ENCODE assay signal across 8 cellular contexts in the genomic region with DNA sequence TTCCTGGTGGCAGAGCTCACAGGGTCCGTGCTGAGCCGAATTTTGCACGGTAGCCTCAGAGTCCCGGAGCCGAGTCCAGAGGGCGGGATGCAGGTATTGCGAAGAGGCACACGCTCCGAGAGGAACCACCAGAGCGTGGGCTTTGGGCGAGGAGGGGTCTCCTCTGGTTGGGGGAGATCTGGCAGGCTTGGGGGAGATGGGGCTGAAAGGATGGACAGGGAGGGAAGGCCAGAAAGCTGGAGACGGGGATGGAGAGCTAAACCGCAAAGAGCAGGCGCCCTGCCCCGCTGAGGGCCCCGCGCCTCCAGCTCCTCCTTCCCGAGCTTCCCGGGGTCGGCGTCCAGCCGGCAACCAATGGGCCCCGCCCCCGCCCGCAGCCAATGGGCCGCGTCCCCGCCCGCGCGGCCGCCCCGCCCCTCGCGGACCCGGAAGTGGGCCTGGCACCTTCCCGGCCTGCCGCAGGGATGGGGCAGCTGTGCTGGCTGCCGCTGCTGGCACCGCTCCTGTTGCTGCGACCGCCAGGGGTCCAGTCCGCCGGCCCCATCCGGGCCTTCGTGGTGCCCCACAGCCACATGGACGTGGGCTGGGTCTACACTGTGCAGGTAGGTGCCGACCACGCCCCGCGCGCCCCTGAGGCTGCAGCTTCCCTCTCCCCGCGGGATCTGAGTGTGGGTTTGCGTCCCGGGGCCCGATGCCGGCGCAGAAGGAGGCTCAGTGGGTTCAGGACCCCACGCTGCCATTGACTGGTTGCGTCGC. TPM values are rescaled to one million over a fixed set of nuclear protein-coding genes. Genes with fewer than 3 reads are reported as not detected.
DNase-seq lines count a peak whose midpoint lies in the region; ATAC-seq and TF ChIP-seq lines count a peak whose summit lies in the region.

Gene MAN2B2, plus strand, starts transcription at position 443 of the 756 bp plus-strand sequence. Its CDS starts 22 bp downstream, at position 465.

- H3K9me3 ChIP-seq in HUES6 (ENCODE audit: control insufficient read depth, insufficient read depth, low read depth, low read length) (no peaks in the 10 kb centered on the region), PC-3 (ENCODE audit: low read length) (no peaks in the 10 kb centered on the region), esophagus muscularis mucosa (no peaks in the 10 kb centered on the region)

- TF ChIP-seq POLR2A in esophagus muscularis mucosa (IDR thresholded peaks at IDR 0.05; ENCODE audit: low read depth) = peak; percentile 15

- POLR2A ChIA-PET in PC-3 (lab: Charles Lee; ENCODE audit: unreplicated experiment) = interaction anchor here (0.6 kb wide), 2 partner anchors 99 to 251 kb away, joined by 3 to 6 read pairs; a partner anchor contains a TSS

- H3K9ac ChIP-seq in HUES6 (ENCODE audit: low read length) (peak within 1 kb of the TSS; percentile 65), PC-3 (ENCODE audit: low read length) (peak within 1 kb of the TSS; percentile 64)

- H3K9me3 Mint-ChIP-seq in activated T-cell treated with anti-CD3 and anti-CD28 coated beads, Interleukin-2, amount 50 U/mL, for 4 hours = no peaks in the 10 kb centered on the region

- peak within 1 kb of the TSS; percentile 96 for H3K4me2 ChIP-seq in PC-3 (ENCODE audit: low read length)

- no peak for TF ChIP-seq EP300 in esophagus muscularis mucosa (IDR thresholded peaks at IDR 0.05)

- H3K79me2 ChIP-seq in PC-3 (ENCODE audit: low read length) = no peaks in the 10 kb centered on the region

- H3K27me3 Mint-ChIP-seq in activated T-cell treated with anti-CD3 and anti-CD28 coated beads, Interleukin-2, amount 50 U/mL, for 4 hours (ENCODE audit: low read depth) = no peaks in the 10 kb centered on the region

- H3K4me3 ChIP-seq in HUES6 (ENCODE audit: low read depth, low read length) (peak within 1 kb of the TSS; percentile 94), PC-3 (ENCODE audit: low read length) (peak within 1 kb of the TSS; percentile 80), esophagus muscularis mucosa (peak within 1 kb of the TSS; percentile 71 to 95 (median 82))

- H3K4me3 Mint-ChIP-seq in activated T-cell treated with anti-CD3 and anti-CD28 coated beads, Interleukin-2, amount 50 U/mL, for 4 hours = peak within 1 kb of the TSS; percentile 85

- peak within 1 kb of the TSS; percentile 95 for H2AFZ ChIP-seq in PC-3 (ENCODE audit: low read length)

- H3K36me3 Mint-ChIP-seq in activated T-cell treated with anti-CD3 and anti-CD28 coated beads, Interleukin-2, amount 50 U/mL, for 4 hours (ENCODE audit: insufficient read depth) = peaks cover 13% of the 10 kb centered on the region

- H3K27ac ChIP-seq in HUES6 (ENCODE audit: low read depth, low read length) (no peak within 1 kb of the TSS), PC-3 (ENCODE audit: low read length) (no peak within 1 kb of the TSS), esophagus muscularis mucosa (replicated peaks in 1 of 4) (peak within 1 kb of the TSS; percentile 69 to 82 (median 78))

- peaks cover 8% of the 10 kb centered on the region for H3K4me1 Mint-ChIP-seq in activated T-cell treated with anti-CD3 and anti-CD28 coated beads, Interleukin-2, amount 50 U/mL, for 4 hours (ENCODE audit: low read depth)

- BruUV-seq in PC-3 (replicated peaks; lab: Mats Ljungman, UMichigan) = no TSS peak

- H3K4me1 ChIP-seq in HUES6 (ENCODE audit: control insufficient read depth, insufficient read depth, low read length) (peaks cover 5% of the 10 kb centered on the region), PC-3 (ENCODE audit: insufficient read depth, low read length) (peaks cover 20% of the 10 kb centered on the region), esophagus muscularis mucosa (peaks cover 13 to 29% (median 23%) of the 10 kb centered on the region in 4 donors)

- H3K36me3 ChIP-seq in HUES6 (ENCODE audit: control insufficient read depth, insufficient read depth, low read length) (peaks cover 17% of the 10 kb centered on the region), PC-3 (ENCODE audit: low read depth, low read length) (peaks cover 3% of the 10 kb centered on the region), esophagus muscularis mucosa (peaks cover 5 to 37% (median 26%) of the 10 kb centered on the region in 4 donors)

- TF ChIP-seq CTCF in PC-3 (conservative IDR thresholded peaks at IDR 0.05; ENCODE audit: low read depth, low read length) (no peak), esophagus muscularis mucosa (IDR thresholded peaks at IDR 0.05) (peak in 1 of 3 experiments; percentile 5)

- H3F3A ChIP-seq in PC-3 (ENCODE audit: low read length, unreplicated experiment) = no peaks in the 10 kb centered on the region

- no peaks in the 10 kb centered on the region for H3K9me2 ChIP-seq in PC-3 (replicated peaks; ENCODE audit: low read length)

- no peaks in the 10 kb centered on the region for H4K20me1 ChIP-seq in PC-3 (ENCODE audit: low read length)

- peaks cover 42% of the 10 kb centered on the region for H3K27me3 ChIP-seq in HUES6 (ENCODE audit: control insufficient read depth, insufficient read depth, low read length)
- no peaks in the 10 kb centered on the region for H3K27me3 ChIP-seq in PC-3 (ENCODE audit: low read length)
- no peaks in the 10 kb centered on the region for H3K27me3 ChIP-seq in esophagus muscularis mucosa

- CTCF ChIA-PET in PC-3 (lab: Charles Lee) = no interaction called here

- WGBS in esophagus muscularis mucosa = 0% methylated on average over 11 of the region's 62 CpGs

- peak; percentile 94 for ATAC-seq in GM21390 (IDR thresholded peaks at IDR 0.05; ENCODE audit: unreplicated experiment)
- peak; percentile 88 for ATAC-seq in PC-3
- ATAC-seq in activated T-cell treated with anti-CD3 and anti-CD28 coated beads, Interleukin-2, amount 50 U/mL, for 4 hours = peak; percentile 96 to 98

- peak; percentile 42 for DNase-seq in DMS 273 treated with DMSO at 0.1 percent for 48 hours (lab: John Stamatoyannopoulos, UW)
- peak; percentile 77 for DNase-seq in PC-3
- DNase-seq in activated T-cell treated with anti-CD3 and anti-CD28 coated beads, Interleukin-2, amount 50 U/mL, for 4 hours = peak; percentile 74
- DNase-seq in esophagus muscularis mucosa (ENCODE audit: extremely low spot score) = peak; percentile 94
- DNase-seq in myocyte (ENCODE audit: low read depth) = peak; percentile 85
- peak; percentile 44 to 76 for DNase-seq in stimulated activated CD8-positive, alpha-beta memory T cell treated with anti-CD3 and anti-CD28 coated beads, Interleukin-7, amount 100 ng/mL, for 4 hours (ENCODE audit: low read depth in 2 of 2)

- intact Hi-C loops in PC-3 (cut with micrococcal nuclease) (no loop called here), esophagus muscularis mucosa (cut with DNase I) (no loop called here)

RNA-seq across cellular contexts. Expression of gene MAN2B2, which starts in this region (rescaled TPM):
- total RNA-seq in PC-3 (2014; rRNA removed) (8.5 and 9.8 TPM in 2 replicates), esophagus muscularis mucosa (10 to 100 TPM; 31.9 to 42.0 (median 33.0) TPM), myocyte (15.2 and 20.5 TPM in 2 replicates)
- total RNA-seq in activated T-cell treated with anti-CD3 and anti-CD28 coated beads, Interleukin-2, amount 50 U/mL, for 4 hours = 10 to 100 TPM; 11.9 to 13.4 (median 12.7) TPM
- 37.6 TPM for polyA plus RNA-seq in myocyte (2012)

Comparison
In these comparisons a context has a peak if more than half of its experiments do, and no peak if none do; other contexts are left out.
1. DNase-seq: peak in every context shown above with its lines; median percentile 94 in esophagus muscularis mucosa; 85 in myocyte; 77 in PC-3; 74 in activated T-cell treated with anti-CD3 and anti-CD28 coated beads, Interleukin-2, amount 50 U/mL, for 4 hours; 60 in stimulated activated CD8-positive, alpha-beta memory T cell treated with anti-CD3 and anti-CD28 coated beads, Interleukin-7, amount 100 ng/mL, for 4 hours; 42 in DMS 273 treated with DMSO at 0.1 percent for 48 hours.
2. H3K27ac ChIP-seq: peak in esophagus muscularis mucosa (4 of 4); none in HUES6 (single experiment) and PC-3 (single experiment).
3. Peak in every context shown above with its lines, with median percentiles within 50 percentile points of each other: ATAC-seq and H3K4me3 ChIP-seq.